In genomic region chr21:36134820-36135390, GRCh38 we compare ENCODE assay signal across 8 cellular contexts. TPM values are rescaled to one million over a fixed set of nuclear protein-coding genes. Genes with fewer than 3 reads are reported as not detected.
DNase-seq lines count a peak whose midpoint lies in the region; ATAC-seq and TF ChIP-seq lines count a peak whose summit lies in the region.

TSS of gene CBR3 (plus strand) at chr21:36135079. CDS start at chr21:36135193, 114 bp downstream.

- no peak within 1 kb of the TSS for H2AK5ac ChIP-seq in mesenchymal stem cell (ENCODE audit: low read length, severe bottlenecking)

- no peaks in the 10 kb centered on the region for H3K36me3 Mint-ChIP-seq in CD4-positive, alpha-beta T cell (ENCODE audit: low read depth)
- peaks cover 6% of the 10 kb centered on the region for H3K36me3 Mint-ChIP-seq in stimulated activated memory B cell treated with anti-CD40 and anti-IgM and Interleukin-4, amounts not matched to agents 10 μg/mL and 1 μg/mL and 100 μg/mL, for 72 hours

- H3K9me3 ChIP-seq in CD4-positive, alpha-beta T cell (ENCODE audit: control insufficient read depth, low read length), result no peaks in the 10 kb centered on the region
- no peaks in the 10 kb centered on the region for H3K9me3 ChIP-seq in effector memory CD4-positive, alpha-beta T cell (ENCODE audit: control insufficient read depth, low read length)
- H3K9me3 ChIP-seq in mesenchymal stem cell (ENCODE audit: control insufficient read depth, low read length), result no peaks in the 10 kb centered on the region

- TF ChIP-seq RAD21 in Ishikawa (IDR thresholded peaks at IDR 0.05; ENCODE audit: low read depth), result no peak

- H3K4me1 Mint-ChIP-seq in CD4-positive, alpha-beta T cell (ENCODE audit: low read depth), result peaks cover 26% of the 10 kb centered on the region
- H3K4me1 Mint-ChIP-seq in stimulated activated memory B cell treated with anti-CD40 and anti-IgM and Interleukin-4, amounts not matched to agents 10 μg/mL and 1 μg/mL and 100 μg/mL, for 72 hours, result peaks cover 46% of the 10 kb centered on the region

- peak within 1 kb of the TSS; percentile 21 to 70 for H3K4ac ChIP-seq in mesenchymal stem cell (ENCODE audit: low read depth in 1 of 2, low read length in 2 of 2)

- peaks cover 6% of the 10 kb centered on the region for H3K79me1 ChIP-seq in mesenchymal stem cell (replicated peaks; ENCODE audit: low read length, poor library complexity, severe bottlenecking)

- H3K4me2 ChIP-seq in mesenchymal stem cell (ENCODE audit: low read length, poor library complexity, severe bottlenecking), result peak within 1 kb of the TSS; percentile 91

- peak within 1 kb of the TSS; percentile 77 for H3K4me3 ChIP-seq in effector memory CD4-positive, alpha-beta T cell (ENCODE audit: insufficient read depth, low read depth, low read length, poor library complexity, severe bottlenecking)
- H3K4me3 ChIP-seq in mesenchymal stem cell (ENCODE audit: insufficient read depth in 1 of 2, low read depth in 1 of 2, low read length in 2 of 2), result peak within 1 kb of the TSS; percentile 76 to 92

- H2BK15ac ChIP-seq in mesenchymal stem cell (ENCODE audit: low read depth, poor library complexity, severe bottlenecking), result peak within 1 kb of the TSS; percentile 89

- intact Hi-C loops in CD4-positive, alpha-beta T cell (cut with DNase I, micrococcal nuclease), result no loop called here

- peaks cover 15% of the 10 kb centered on the region for H3K4me1 ChIP-seq in effector memory CD4-positive, alpha-beta T cell (ENCODE audit: control insufficient read depth, insufficient read depth, low read length, poor library complexity, severe bottlenecking)
- peaks cover 16% of the 10 kb centered on the region for H3K4me1 ChIP-seq in mesenchymal stem cell (ENCODE audit: control insufficient read depth, insufficient read depth, low read depth, low read length)

- H3K23ac ChIP-seq in mesenchymal stem cell (ENCODE audit: low read length in 2 of 2), result no peak within 1 kb of the TSS

- H2BK120ac ChIP-seq in mesenchymal stem cell (ENCODE audit: low read depth, low read length), result peak within 1 kb of the TSS; percentile 61

- POLR2A ChIA-PET in CD4-positive, alpha-beta T cell (lab: Charles Lee), result interaction anchor here (0.6 to 2.3 kb wide), 12 partner anchors 9 to 185 kb away, joined by 3 to 9 read pairs (median 4); partner anchors contain the start of genes CBR1 and MORC3

- peak within 1 kb of the TSS; percentile 58 for H2BK5ac ChIP-seq in mesenchymal stem cell (ENCODE audit: low read depth, low read length, poor library complexity, severe bottlenecking)

- no peak within 1 kb of the TSS for H3K14ac ChIP-seq in mesenchymal stem cell (ENCODE audit: low read length in 2 of 2)

- H3K36me3 ChIP-seq in effector memory CD4-positive, alpha-beta T cell (ENCODE audit: control insufficient read depth, insufficient read depth, low read length), result no peaks in the 10 kb centered on the region
- H3K36me3 ChIP-seq in mesenchymal stem cell (ENCODE audit: control insufficient read depth in 1 of 2, insufficient read depth in 2 of 2, low read depth in 1 of 2, low read length in 2 of 2), result peaks cover 0 to 29% of the 10 kb centered on the region in 2 experiments

- no peak for TF ChIP-seq EP300 in Ishikawa (IDR thresholded peaks at IDR 0.05; ENCODE audit: borderline replicate concordance)

- no peaks in the 10 kb centered on the region for H3K27me3 Mint-ChIP-seq in CD4-positive, alpha-beta T cell
- no peaks in the 10 kb centered on the region for H3K27me3 Mint-ChIP-seq in stimulated activated memory B cell treated with anti-CD40 and anti-IgM and Interleukin-4, amounts not matched to agents 10 μg/mL and 1 μg/mL and 100 μg/mL, for 72 hours

- no peak for TF ChIP-seq CTCF in CD4-positive, alpha-beta T cell (IDR thresholded peaks at IDR 0.05)

- H3K27ac Mint-ChIP-seq in CD4-positive, alpha-beta T cell, result peak within 1 kb of the TSS; percentile 69
- peak within 1 kb of the TSS; percentile 85 for H3K27ac Mint-ChIP-seq in stimulated activated memory B cell treated with anti-CD40 and anti-IgM and Interleukin-4, amounts not matched to agents 10 μg/mL and 1 μg/mL and 100 μg/mL, for 72 hours

- peak within 1 kb of the TSS; percentile 59 to 71 for H3K18ac ChIP-seq in mesenchymal stem cell (ENCODE audit: low read depth in 1 of 2, low read length in 2 of 2)

- WGBS in mesenchymal stem cell, result under 1% methylated on average over 53 of the region's 53 CpGs

- peak within 1 kb of the TSS; percentile 41 for H3K27ac ChIP-seq in CD4-positive, alpha-beta T cell (ENCODE audit: low read depth, low read length)
- H3K27ac ChIP-seq in effector memory CD4-positive, alpha-beta T cell (ENCODE audit: insufficient read depth, low read length, poor library complexity, severe bottlenecking), result peak within 1 kb of the TSS; percentile 61
- peak within 1 kb of the TSS; percentile 60 for H3K27ac ChIP-seq in mesenchymal stem cell (ENCODE audit: low read length, poor library complexity, severe bottlenecking)

- peak within 1 kb of the TSS; percentile 94 for H2AFZ ChIP-seq in mesenchymal stem cell (ENCODE audit: low read depth, low read length)

- H3K9me3 Mint-ChIP-seq in CD4-positive, alpha-beta T cell, result no peaks in the 10 kb centered on the region
- H3K9me3 Mint-ChIP-seq in stimulated activated memory B cell treated with anti-CD40 and anti-IgM and Interleukin-4, amounts not matched to agents 10 μg/mL and 1 μg/mL and 100 μg/mL, for 72 hours, result no peaks in the 10 kb centered on the region

- peak within 1 kb of the TSS; percentile 96 for H3K9ac ChIP-seq in mesenchymal stem cell (ENCODE audit: low read length)

- H3K27me3 ChIP-seq in CD4-positive, alpha-beta T cell (ENCODE audit: control insufficient read depth, insufficient read depth, low read length), result no peaks in the 10 kb centered on the region
- no peaks in the 10 kb centered on the region for H3K27me3 ChIP-seq in effector memory CD4-positive, alpha-beta T cell (replicated peaks; ENCODE audit: control insufficient read depth, insufficient read depth, low read length, poor library complexity, severe bottlenecking)
- H3K27me3 ChIP-seq in mesenchymal stem cell (ENCODE audit: control insufficient read depth in 1 of 2, insufficient read depth in 1 of 2, low read length in 2 of 2), result no peaks in the 10 kb centered on the region

- H4K8ac ChIP-seq in mesenchymal stem cell (ENCODE audit: low read length), result peak within 1 kb of the TSS; percentile 77

- CTCF ChIA-PET in CD4-positive, alpha-beta T cell (lab: Charles Lee), result interaction anchor here (2.4 kb wide), 1 partner anchor 10 kb away, joined by 8 read pairs; no protein-coding TSS in a partner anchor

- peak; percentile 11 to 62 (median 38) for DNase-seq in CD4-positive, alpha-beta T cell
- peak; percentile 28 to 46 for DNase-seq in activated CD4-positive, alpha-beta T cell treated with anti-CD3 and anti-CD28 coated beads, Interleukin-2, amount 50 U/mL, for 24 hours (ENCODE audit: low read depth in 1 of 2, low spot score in 1 of 2)
- peak in 1 of 3 donors; percentile 21 for DNase-seq in effector memory CD4-positive, alpha-beta T cell
- DNase-seq in mesenchymal stem cell, result peak; percentile 61
- no peak for DNase-seq in NCI-H1436 treated with DMSO at 0.1 percent for 48 hours (lab: John Stamatoyannopoulos, UW)

- H4K91ac ChIP-seq in mesenchymal stem cell (ENCODE audit: low read length), result peak within 1 kb of the TSS; percentile 87

- H3K4me3 Mint-ChIP-seq in CD4-positive, alpha-beta T cell, result peak within 1 kb of the TSS; percentile 95
- H3K4me3 Mint-ChIP-seq in stimulated activated memory B cell treated with anti-CD40 and anti-IgM and Interleukin-4, amounts not matched to agents 10 μg/mL and 1 μg/mL and 100 μg/mL, for 72 hours, result peak within 1 kb of the TSS; percentile 88

- peak within 1 kb of the TSS in 1 of 2 experiments; percentile 6 for H2BK12ac ChIP-seq in mesenchymal stem cell (ENCODE audit: low read length in 2 of 2)

- ATAC-seq in CD4-positive, alpha-beta T cell (ENCODE audit: poor library complexity), result peak; percentile 54
- ATAC-seq in stimulated activated memory B cell treated with anti-CD40 and anti-IgM and Interleukin-4, amounts not matched to agents 10 μg/mL and 1 μg/mL and 100 μg/mL, for 72 hours, result peak; percentile 60
- ATAC-seq in GM19452 (IDR thresholded peaks at IDR 0.05; ENCODE audit: unreplicated experiment), result no peak

TF ChIP-seq in Ishikawa, 13 proteins besides CTCF, POLR2A, EP300 and RAD21 (continues in another document):
- no peak for TF ChIP-seq ZBTB7A (IDR thresholded peaks at IDR 0.05; ENCODE audit: low read depth)
- no peak for TF ChIP-seq CEBPB (IDR thresholded peaks at IDR 0.05)
- TF ChIP-seq TEAD4 (IDR thresholded peaks at IDR 0.05), result no peak
- no peak for TF ChIP-seq REST (IDR thresholded peaks at IDR 0.05; ENCODE audit: low read depth)
- TF ChIP-seq TCF12 (IDR thresholded peaks at IDR 0.05; ENCODE audit: low read depth), result no peak; the same call in 1 of the 2 replicates
- TF ChIP-seq TAF1 (IDR thresholded peaks at IDR 0.05; ENCODE audit: low read depth), result no peak
- no peak for TF ChIP-seq FOXM1 (IDR thresholded peaks at IDR 0.05; ENCODE audit: borderline replicate concordance, low read depth)
- 0 out of 2 replicates have a peak, but pooled peaks have one; percentile 54 for TF ChIP-seq EGR1 (IDR thresholded peaks at IDR 0.05)
- TF ChIP-seq YY1 (IDR thresholded peaks at IDR 0.05; ENCODE audit: low read depth), result 0 out of 2 replicates have a peak, but pooled peaks have one; percentile 17

RNA-seq across cellular contexts. Expression of gene CBR3, which starts in this region (rescaled TPM):
- 1 to 10 TPM; 2.6 to 3.0 TPM for total RNA-seq in CD4-positive, alpha-beta T cell
- 4.1 TPM for polyA plus RNA-seq in mesenchymal stem cell (2013, experiment 1 of 2)
- 4.1 TPM for polyA plus RNA-seq in mesenchymal stem cell (2013, experiment 2 of 2)
